ENCODE assay signal across 11 cellular contexts in the genomic region with DNA sequence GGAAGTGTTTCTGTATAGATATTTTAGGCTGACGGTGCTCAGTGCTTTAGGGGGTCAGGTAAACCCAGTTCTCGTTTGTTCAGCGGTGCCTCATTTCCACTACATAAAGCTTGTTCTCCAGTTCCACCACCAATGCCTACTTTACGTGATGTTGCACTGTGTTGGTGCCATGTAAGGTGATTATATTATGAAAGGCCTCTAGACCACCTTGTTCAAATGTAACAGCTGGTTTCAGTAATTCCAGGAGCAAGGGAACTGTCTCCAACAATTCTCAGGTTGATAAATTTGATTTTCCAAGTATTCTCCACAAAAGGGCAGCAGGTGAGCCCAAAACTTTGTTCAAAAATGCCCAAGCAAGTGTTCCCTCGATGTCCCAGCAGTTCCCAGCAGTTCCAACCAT.
DNase-seq lines count a peak whose midpoint lies in the region; ATAC-seq and TF ChIP-seq lines count a peak whose summit lies in the region.
"Had no signal": no experiment of that assay in that cellular context is flagged by ENCODE, and none has a peak within 500 bp of the region (broad histone marks: within the 10 kb centered on the region; RNA-seq: fewer than 3 reads in every experiment).

No MANE protein-coding gene starts in this region.

- intact Hi-C loops in heart left ventricle (cut with DNase I) = loop anchor here in 9 of 10 donors (1.0 to 10.0 kb wide), 13 partner anchors 84 to 676 kb away; a partner anchor contains a TSS

- WGBS in heart left ventricle, 4 donors = 83 to 89% (median 85%) methylated on average over 5 of the region's 5 CpGs

- H3K4me3 ChIP-seq in H7 (ENCODE audit: insufficient read depth, low read depth, low read length) = no peak overlapping the region
- H3K4me3 ChIP-seq in heart left ventricle = no peak overlapping the region
- H3K4me3 ChIP-seq: A549, BLaER1, GM23248 had no signal

- H3K9me3 ChIP-seq in heart left ventricle = no peaks in the 10 kb centered on the region
- H3K9me3 ChIP-seq: A549, BLaER1, Caco-2 had no signal

- H3K27me3 ChIP-seq in H7 (ENCODE audit: control insufficient read depth, insufficient read depth, low read length) = no peaks in the 10 kb centered on the region
- peaks cover 0 to 8% (median 0%) of the 10 kb centered on the region in 9 donors for H3K27me3 ChIP-seq in heart left ventricle
- H3K27me3 ChIP-seq: BLaER1 had no signal

- H3K27ac ChIP-seq in heart left ventricle = no peak overlapping the region
- H3K27ac ChIP-seq: A549, BLaER1, C4-2B, GM23248 had no signal

- ATAC-seq in left lobe of liver = no peak
- ATAC-seq in heart left ventricle = no peak

- no peak for TF ChIP-seq CTCF in heart left ventricle (IDR thresholded peaks at IDR 0.05)

- TF ChIP-seq POLR2A in heart left ventricle (IDR thresholded peaks at IDR 0.05) = no peak

- DNase-seq in activated CD4-positive, CD25-positive, alpha-beta regulatory T cell treated with anti-CD3 and anti-CD28 coated beads, Interleukin-2, amount 50 U/mL, for 72 hours = peak; percentile 7
- DNase-seq in activated CD4-positive, CD25-positive, alpha-beta regulatory T cell (lab: John Stamatoyannopoulos, UW) = no peak
- peak; percentile 5 for DNase-seq in H7
- DNase-seq in left lobe of liver (ENCODE audit: low spot score) = peak; percentile 10
- DNase-seq in heart left ventricle = no peak
- DNase-seq in Ammon's horn (ENCODE audit: low spot score) = no peak

- H3K4me1 ChIP-seq in heart left ventricle = peaks cover 0 to 4% (median 0%) of the 10 kb centered on the region in 12 donors
- H3K4me1 ChIP-seq: A549, Caco-2 had no signal

- H3K36me3 ChIP-seq in H7 (replicated peaks; ENCODE audit: control insufficient read depth, insufficient read depth, low read length) (no peaks in the 10 kb centered on the region), heart left ventricle (no peaks in the 10 kb centered on the region)
- H3K36me3 ChIP-seq: BLaER1 had no signal

Comparison
In these comparisons a context has a peak if more than half of its experiments do, and no peak if none do; other contexts are left out.
1. DNase-seq: peak in activated CD4-positive, CD25-positive, alpha-beta regulatory T cell treated with anti-CD3 and anti-CD28 coated beads, Interleukin-2, amount 50 U/mL, for 72 hours (single experiment), H7 (single experiment) and left lobe of liver (single experiment); none in activated CD4-positive, CD25-positive, alpha-beta regulatory T cell (0 of 4), heart left ventricle (0 of 5) and Ammon's horn (single experiment).